9 cellular contexts compared by ENCODE assay signal in the genomic region with DNA sequence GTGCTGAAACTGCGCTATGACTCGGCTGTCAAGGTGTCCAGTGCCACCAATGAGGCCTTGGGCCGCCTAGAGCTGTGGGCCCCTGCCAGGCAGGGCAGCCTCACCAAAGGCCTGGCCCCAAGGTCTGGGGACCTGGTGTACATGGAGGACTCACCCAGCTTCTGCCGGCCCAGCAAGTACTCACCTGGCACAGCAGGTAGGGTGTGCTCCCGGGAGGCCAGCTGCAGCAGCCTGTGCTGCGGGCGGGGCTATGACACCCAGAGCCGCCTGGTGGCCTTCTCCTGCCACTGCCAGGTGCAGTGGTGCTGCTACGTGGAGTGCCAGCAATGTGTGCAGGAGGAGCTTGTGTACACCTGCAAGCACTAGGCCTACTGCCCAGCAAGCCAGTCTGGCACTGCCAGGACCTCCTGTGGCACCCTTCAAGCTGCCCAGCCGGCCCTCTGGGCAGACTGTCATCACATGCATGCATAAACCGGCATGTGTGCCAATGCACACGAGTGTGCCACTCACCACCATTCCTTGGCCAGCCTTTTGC. TPM values are rescaled to one million over a fixed set of nuclear protein-coding genes. Genes with fewer than 3 reads are reported as not detected.
DNase-seq lines count a peak whose midpoint lies in the region; ATAC-seq and TF ChIP-seq lines count a peak whose summit lies in the region.
"Had no signal": no experiment of that assay in that cellular context is flagged by ENCODE, and none has a peak within 500 bp of the region (broad histone marks: within the 10 kb centered on the region; RNA-seq: fewer than 3 reads in every experiment).

No MANE protein-coding gene starts in this region.

- no peak overlapping the region for H3K4me3 ChIP-seq in Panc1 (ENCODE audit: low read depth in 2 of 2, low read length in 2 of 2)
- H3K4me3 ChIP-seq in kidney epithelial cell (ENCODE audit: low read depth, low read length) = no peak overlapping the region

- H3K36me3 Mint-ChIP-seq in Calu3 (ENCODE audit: insufficient read depth, unreplicated experiment) (peaks cover 5% of the 10 kb centered on the region), HFFc6 (ENCODE audit: low read depth) (no peaks in the 10 kb centered on the region)

- POLR2A ChIA-PET in Panc1 (lab: Charles Lee) = no interaction called here

- H3K27ac Mint-ChIP-seq in Calu3 (ENCODE audit: unreplicated experiment) (no peak overlapping the region), HFFc6 (no peak overlapping the region)
- no peak overlapping the region for H3K27ac Mint-ChIP-seq in stimulated activated naive CD8-positive, alpha-beta T cell treated with anti-CD3 and anti-CD28 coated beads, Interleukin-15, amount 100 ng/mL, for 72 hours

- intact Hi-C loops in Calu3 (cut with micrococcal nuclease; ENCODE audit: unreplicated experiment) = no loop called here
- intact Hi-C loops in Panc1 (cut with micrococcal nuclease; ENCODE audit: unreplicated experiment) = no loop called here

- H3K27ac ChIP-seq in Panc1 (ENCODE audit: low read length) = no peak overlapping the region

- DNase-seq in Calu3 = peak; percentile 87
- no peak for DNase-seq in HFFc6
- DNase-seq in Panc1 (ENCODE audit: low read depth, low spot score) = no peak
- DNase-seq in kidney epithelial cell (ENCODE audit: low read depth) = no peak
- no peak for DNase-seq in stimulated activated naive CD8-positive, alpha-beta T cell treated with anti-CD3 and anti-CD28 coated beads, Interleukin-15, amount 100 ng/mL, for 72 hours
- no peak for DNase-seq in SKM-1 treated with dmso at 0.1 percent for 144 hours (lab: John Stamatoyannopoulos, UW; ENCODE audit: unreplicated experiment)
- no peak for DNase-seq in AG08395 (ENCODE audit: low spot score)
- DNase-seq: activated gamma-delta T cell treated with Interleukin-2 at 50 U/mL for 16 hours had no signal

- CTCF ChIA-PET in Calu3 (lab: Charles Lee) (interaction anchor here (1.1 to 1.8 kb wide), 6 partner anchors 10 to 53 kb away, joined by 3 to 7 read pairs (median 4); no protein-coding TSS in a partner anchor), Panc1 (lab: Charles Lee) (no interaction called here)

- H3K9me3 ChIP-seq in Panc1 (ENCODE audit: control insufficient read depth, insufficient read depth, low read depth, low read length) = no peaks in the 10 kb centered on the region

- ATAC-seq in Panc1 (peak; percentile 82), HG03039 (IDR thresholded peaks at IDR 0.05; ENCODE audit: unreplicated experiment) (no peak)
- no peak for ATAC-seq in stimulated activated naive CD8-positive, alpha-beta T cell treated with anti-CD3 and anti-CD28 coated beads, Interleukin-15, amount 100 ng/mL, for 72 hours

- TF ChIP-seq CTCF in Calu3 (IDR thresholded peaks at IDR 0.05; ENCODE audit: unreplicated experiment) (peak; percentile 93), HFFc6 (IDR thresholded peaks at IDR 0.05) (peak; percentile 72), Panc1 (IDR thresholded peaks at IDR 0.05) (no peak; the same call in 1 of the 2 replicates), kidney epithelial cell (IDR thresholded peaks at IDR 0.05; ENCODE audit: insufficient read depth, low read length, poor library complexity, severe bottlenecking) (peak; percentile 34)

- BruUV-seq in Calu3 (replicated peaks; lab: Mats Ljungman, UMichigan) = no TSS peak
- no TSS peak for BruUV-seq in Panc1 (replicated peaks; lab: Mats Ljungman, UMichigan)

- H3K27me3 Mint-ChIP-seq in Calu3 (ENCODE audit: unreplicated experiment) (peaks cover 62% of the 10 kb centered on the region), HFFc6 (ENCODE audit: insufficient read depth) (peaks cover 30% of the 10 kb centered on the region)
- H3K27me3 Mint-ChIP-seq in stimulated activated naive CD8-positive, alpha-beta T cell treated with anti-CD3 and anti-CD28 coated beads, Interleukin-15, amount 100 ng/mL, for 72 hours = no peaks in the 10 kb centered on the region

- no peaks in the 10 kb centered on the region for H3K27me3 ChIP-seq in Panc1 (ENCODE audit: control insufficient read depth, insufficient read depth, low read length)
- H3K27me3 ChIP-seq in kidney epithelial cell (ENCODE audit: control insufficient read depth, insufficient read depth, low read length) = peaks cover 12% of the 10 kb centered on the region

- in situ Hi-C loops in Panc1 (cut with HindIII; ENCODE audit: low pct_unique_long_range_greater_than_20kb, low sequenced_read_pairs) = no loop called here

- H3K36me3 ChIP-seq in Panc1 (ENCODE audit: control insufficient read depth, insufficient read depth, low read length) (no peaks in the 10 kb centered on the region), kidney epithelial cell (ENCODE audit: control insufficient read depth, insufficient read depth, low read length) (no peaks in the 10 kb centered on the region)

- H3K4me1 Mint-ChIP-seq in Calu3 (ENCODE audit: low read depth, unreplicated experiment) (no peaks in the 10 kb centered on the region), HFFc6 (ENCODE audit: low read depth) (no peaks in the 10 kb centered on the region)
- H3K4me1 Mint-ChIP-seq in stimulated activated naive CD8-positive, alpha-beta T cell treated with anti-CD3 and anti-CD28 coated beads, Interleukin-15, amount 100 ng/mL, for 72 hours = peaks cover 14% of the 10 kb centered on the region

- H3K9me3 Mint-ChIP-seq in Calu3 (ENCODE audit: low read depth, unreplicated experiment) (no peaks in the 10 kb centered on the region), HFFc6 (no peaks in the 10 kb centered on the region)
- H3K9me3 Mint-ChIP-seq in stimulated activated naive CD8-positive, alpha-beta T cell treated with anti-CD3 and anti-CD28 coated beads, Interleukin-15, amount 100 ng/mL, for 72 hours = no peaks in the 10 kb centered on the region

- H3K4me3 Mint-ChIP-seq in Calu3 (ENCODE audit: low read depth, unreplicated experiment) (no peak overlapping the region), HFFc6 (no peak overlapping the region)
- H3K4me3 Mint-ChIP-seq in stimulated activated naive CD8-positive, alpha-beta T cell treated with anti-CD3 and anti-CD28 coated beads, Interleukin-15, amount 100 ng/mL, for 72 hours = no peak overlapping the region

- no peaks in the 10 kb centered on the region for H3K4me1 ChIP-seq in Panc1 (ENCODE audit: control insufficient read depth, insufficient read depth, low read length)

RNA-seq across cellular contexts. Expression of gene WNT9B, which starts 25.0 kb away (rescaled TPM):
- not detected in 2 replicates for total RNA-seq in Calu3 (2022)
- not detected for total RNA-seq in HFFc6 (2021; fragmentation: NEBNext Ultra II Directional; extraction: Animal tissue kit (Norgen Biotek cat#: 25700))
- not detected for total RNA-seq in Panc1 (2021; ENCODE audit: unreplicated experiment)
- 0.08 TPM for polyA plus RNA-seq in Panc1 (2012; ENCODE audit: insufficient read length)
- not detected in 2 replicates for total RNA-seq in kidney epithelial cell

RNA-seq across cellular contexts. Expression of gene GOSR2, which starts 46.5 kb away (rescaled TPM):
- 90.7 and 91.2 TPM in 2 replicates for total RNA-seq in Calu3 (2022)
- total RNA-seq in HFFc6 (2021; fragmentation: NEBNext Ultra II Directional; extraction: Animal tissue kit (Norgen Biotek cat#: 25700)) = 10 to 100 TPM; 63.6 to 75.9 (median 66.3) TPM
- total RNA-seq in Panc1 (2021; ENCODE audit: unreplicated experiment) = 36.5 TPM
- polyA plus RNA-seq in Panc1 (2012; ENCODE audit: insufficient read length) = 26.5 TPM
- total RNA-seq in kidney epithelial cell = 36.7 and 37.4 TPM in 2 replicates

RNA-seq across cellular contexts. Expression of gene WNT3, which starts 57.9 kb away (rescaled TPM):
- total RNA-seq in Calu3 (2022) = 5.2 and 6.1 TPM in 2 replicates
- 1 to 10 TPM; 2.1 to 3.5 (median 3.2) TPM for total RNA-seq in HFFc6 (2021; fragmentation: NEBNext Ultra II Directional; extraction: Animal tissue kit (Norgen Biotek cat#: 25700))
- total RNA-seq in Panc1 (2021; ENCODE audit: unreplicated experiment) = 3.4 TPM
- polyA plus RNA-seq in Panc1 (2012; ENCODE audit: insufficient read length) = 2.9 TPM
- 1.5 and 2.0 TPM in 2 replicates for total RNA-seq in kidney epithelial cell
